Comparison of ENCODE assay signal across 8 cellular contexts in genomic region chr5:135833961-135834638, GRCh38. TPM values are rescaled to one million over a fixed set of nuclear protein-coding genes. Genes with fewer than 3 reads are reported as not detected.
DNase-seq lines count a peak whose midpoint lies in the region; ATAC-seq, FAIRE-seq and TF ChIP-seq lines count a peak whose summit lies in the region.

No MANE protein-coding gene starts in this region.

- TF ChIP-seq EP300 in A549 (IDR thresholded peaks at IDR 0.05), result no peak

- intact Hi-C loops in endothelial cell of umbilical vein (cut with micrococcal nuclease), result no loop called here
- intact Hi-C loops in activated CD4-positive, alpha-beta memory T cell treated with anti-CD3 and anti-CD28 coated beads for 36 hours (cut with micrococcal nuclease), result loop anchor here (10.0 kb wide), 1 partner anchor 369 kb away; no protein-coding TSS in a partner anchor

- H3K36me3 Mint-ChIP-seq in activated CD4-positive, alpha-beta memory T cell treated with anti-CD3 and anti-CD28 coated beads for 36 hours, result no peaks in the 10 kb centered on the region

- TF ChIP-seq POLR2A in A549 (IDR thresholded peaks at IDR 0.05; ENCODE audit: low read length), result no peak
- no peak for TF ChIP-seq POLR2A in endothelial cell of umbilical vein (IDR thresholded peaks at IDR 0.05; ENCODE audit: low read depth, low read length)

- H3K79me1 ChIP-seq in neuronal stem cell (ENCODE audit: low read depth, low read length), result no peaks in the 10 kb centered on the region

- H3K36me3 ChIP-seq in endothelial cell of umbilical vein (ENCODE audit: control insufficient read depth in 2 of 2, extremely low read depth in 1 of 2, insufficient read depth in 2 of 2, low read length in 2 of 2), result no peaks in the 10 kb centered on the region
- no peaks in the 10 kb centered on the region for H3K36me3 ChIP-seq in neuronal stem cell (replicated peaks in 1 of 2; ENCODE audit: control insufficient read depth in 2 of 2, insufficient read depth in 2 of 2, low read length in 2 of 2)

- H2AFZ ChIP-seq in endothelial cell of umbilical vein (ENCODE audit: low read depth, low read length) (no peak overlapping the region), neuronal stem cell (ENCODE audit: low read length) (peak overlapping the region; percentile 90)

- peaks cover 45% of the 10 kb centered on the region for H3K27me3 Mint-ChIP-seq in activated CD4-positive, alpha-beta memory T cell treated with anti-CD3 and anti-CD28 coated beads for 36 hours

- dilution Hi-C loops in endothelial cell of umbilical vein (cut with MboI; ENCODE audit: extremely low pct_ligation_motif_present, low sequenced_read_pairs), result loop anchor here (25.0 kb wide), 2 partner anchors 97 to 247 kb away; partner anchors contain the start of gene CXCL14

- H3K4me2 ChIP-seq in A549, result peak overlapping the region; percentile 86
- H3K4me2 ChIP-seq in endothelial cell of umbilical vein (ENCODE audit: insufficient read depth, low read length), result no peak overlapping the region
- H3K4me2 ChIP-seq in neuronal stem cell (ENCODE audit: insufficient read depth, low read length, poor library complexity, severe bottlenecking), result peak overlapping the region; percentile 95

- no peaks in the 10 kb centered on the region for H4K20me1 ChIP-seq in endothelial cell of umbilical vein (replicated peaks; ENCODE audit: control insufficient read depth, extremely low read depth, insufficient read depth, low read length)

- H2BK12ac ChIP-seq in neuronal stem cell (ENCODE audit: low read length), result no peak overlapping the region

- H4K91ac ChIP-seq in neuronal stem cell (ENCODE audit: low read depth, low read length, poor library complexity), result no peak overlapping the region

- peaks cover 7% of the 10 kb centered on the region for H3K9me3 Mint-ChIP-seq in activated CD4-positive, alpha-beta memory T cell treated with anti-CD3 and anti-CD28 coated beads for 36 hours

- CTCF ChIA-PET in A549 (lab: Yijun Ruan, JAX) (interaction anchor here (0.6 to 8.6 kb wide), 22 partner anchors 12 to 405 kb away, joined by 3 to 105 read pairs (median 4); no protein-coding TSS in a partner anchor), endothelial cell of umbilical vein (lab: Charles Lee) (interaction anchor here (1.0 to 2.2 kb wide), 3 partner anchors 10 to 368 kb away, joined by 3 to 10 read pairs (median 3); no protein-coding TSS in a partner anchor)
- CTCF ChIA-PET in activated CD4-positive, alpha-beta memory T cell treated with anti-CD3 and anti-CD28 coated beads for 36 hours (lab: Charles Lee), result no interaction called here

- H3K18ac ChIP-seq in neuronal stem cell (ENCODE audit: low read length), result no peak overlapping the region

- H3K4me3 ChIP-seq in A549 (peak overlapping the region; percentile 47), endothelial cell of umbilical vein (replicated peaks in 1 of 3; ENCODE audit: insufficient read depth in 1 of 3, low read depth in 1 of 3, low read length in 3 of 3) (no peak overlapping the region), neuronal stem cell (ENCODE audit: low read length in 2 of 2) (no peak overlapping the region)

- no peak overlapping the region for H3K4ac ChIP-seq in neuronal stem cell (ENCODE audit: low read length)

- H3K9ac ChIP-seq in endothelial cell of umbilical vein (replicated peaks; ENCODE audit: extremely low read depth, insufficient read depth, low read length) (no peak overlapping the region), neuronal stem cell (ENCODE audit: low read depth, low read length, poor library complexity) (no peak overlapping the region)

- H3K4me1 Mint-ChIP-seq in activated CD4-positive, alpha-beta memory T cell treated with anti-CD3 and anti-CD28 coated beads for 36 hours (ENCODE audit: low read depth), result peaks cover 6% of the 10 kb centered on the region

- H3K9me1 ChIP-seq in endothelial cell of umbilical vein (replicated peaks; ENCODE audit: control insufficient read depth, extremely low read depth, insufficient read depth, low read length), result no peaks in the 10 kb centered on the region

- no peak overlapping the region for H3K4me3 Mint-ChIP-seq in activated CD4-positive, alpha-beta memory T cell treated with anti-CD3 and anti-CD28 coated beads for 36 hours

- H3K14ac ChIP-seq in neuronal stem cell (ENCODE audit: low read length), result no peak overlapping the region

- ATAC-seq in A549 (peak; percentile 46 to 96), GM19438 (IDR thresholded peaks at IDR 0.05; ENCODE audit: low read depth, unreplicated experiment) (peak; percentile 12), HG03565 (IDR thresholded peaks at IDR 0.05; ENCODE audit: unreplicated experiment) (peak; percentile 90)

- no peak overlapping the region for H3K27ac ChIP-seq in A549
- no peak overlapping the region for H3K27ac ChIP-seq in endothelial cell of umbilical vein (ENCODE audit: insufficient read depth, low read depth, low read length)
- H3K27ac ChIP-seq in neuronal stem cell (replicated peaks; ENCODE audit: low read length), result no peak overlapping the region

- TF ChIP-seq CTCF in A549 (IDR thresholded peaks at IDR 0.05), result no peak
- peak in 1 of 2 donors; percentile 73 for TF ChIP-seq CTCF in endothelial cell of umbilical vein (IDR thresholded peaks at IDR 0.05; ENCODE audit: extremely low read depth in 1 of 2, insufficient read depth in 1 of 2, low read depth in 1 of 2, low read length in 2 of 2)
- TF ChIP-seq CTCF in GM13976 (IDR thresholded peaks at IDR 0.05; ENCODE audit: borderline replicate concordance, control extremely low read depth, extremely low read depth, insufficient read depth, missing control alignments), result no peak

- H3K27me3 ChIP-seq in endothelial cell of umbilical vein (ENCODE audit: control insufficient read depth in 2 of 2, insufficient read depth in 2 of 2, low read length in 2 of 2) (peaks cover 12 to 22% of the 10 kb centered on the region in 2 experiments), neuronal stem cell (ENCODE audit: control insufficient read depth in 3 of 3, insufficient read depth in 3 of 3, low read depth in 1 of 3, low read length in 3 of 3) (peaks cover 0 to 65% (median 26%) of the 10 kb centered on the region in 3 experiments)

- H2AK5ac ChIP-seq in neuronal stem cell (ENCODE audit: low read depth, low read length), result peak overlapping the region; percentile 20

- TF ChIP-seq RAD21 in A549 (conservative IDR thresholded peaks at IDR 0.05 in 1 of 2, IDR thresholded peaks at IDR 0.05 in 1 of 2), result no peak; a peak in 1 of 5 replicates

- 18% methylated on average over 15 of the region's 16 CpGs for WGBS in A549 (ENCODE audit: missing lambda C conversion rate)
- no CpG with 5 or more reads among the region's 16 CpGs for WGBS in neuronal stem cell (ENCODE audit: extremely low coverage in 2 of 2, insufficient read length in 2 of 2, insufficient replicate concordance in 1 of 2), 2 donors

- H3K27ac Mint-ChIP-seq in activated CD4-positive, alpha-beta memory T cell treated with anti-CD3 and anti-CD28 coated beads for 36 hours, result no peak overlapping the region

- no peak overlapping the region for H2BK15ac ChIP-seq in neuronal stem cell (ENCODE audit: low read length)

- FAIRE-seq in A549 (lab: Jason Lieb, UNC) (peak; percentile 88), endothelial cell of umbilical vein (lab: Jason Lieb, UNC) (peak; percentile 37)

- H3K4me1 ChIP-seq in A549 (0 out of 3 replicates have a peak, but pooled peaks cover 6% of the 10 kb centered on the region), endothelial cell of umbilical vein (ENCODE audit: control insufficient read depth, extremely low read depth, insufficient read depth, low read length) (no peaks in the 10 kb centered on the region), neuronal stem cell (ENCODE audit: control insufficient read depth in 2 of 2, insufficient read depth in 1 of 2, low read depth in 1 of 2, low read length in 2 of 2) (peaks cover 0 to 2% of the 10 kb centered on the region in 2 donors)

- H4K8ac ChIP-seq in neuronal stem cell (ENCODE audit: low read depth, low read length), result no peak overlapping the region

- H2BK120ac ChIP-seq in neuronal stem cell (ENCODE audit: low read depth, low read length), result no peak overlapping the region

- peaks cover 9% of the 10 kb centered on the region for H3K9me3 ChIP-seq in A549
- H3K9me3 ChIP-seq in endothelial cell of umbilical vein (replicated peaks; ENCODE audit: control insufficient read depth, insufficient read depth, low read length), result no peaks in the 10 kb centered on the region
- H3K9me3 ChIP-seq in neuronal stem cell (replicated peaks in 1 of 2; ENCODE audit: control insufficient read depth in 2 of 2, insufficient read depth in 1 of 2, low read depth in 1 of 2, low read length in 2 of 2), result no peaks in the 10 kb centered on the region

- no peak overlapping the region for H2BK5ac ChIP-seq in neuronal stem cell (ENCODE audit: low read length)

- BruUV-seq in endothelial cell of umbilical vein (replicated peaks; lab: Mats Ljungman, UMichigan), result no TSS peak

- DNase-seq in A549 (ENCODE audit: low read depth in 1 of 2, low spot score in 1 of 2) (no peak), endothelial cell of umbilical vein (ENCODE audit: low read depth, low spot score) (no peak), neuronal stem cell (ENCODE audit: low spot score) (no peak), cerebellar cortex (ENCODE audit: low spot score) (no peak), GM13976 (ENCODE audit: low spot score) (no peak)
- no peak for DNase-seq in activated CD4-positive, alpha-beta memory T cell treated with anti-CD3 and anti-CD28 coated beads for 36 hours

- in situ Hi-C loops in GM13976 (cut with MboI; ENCODE audit: low sequenced_read_pairs, unreplicated experiment), result loop anchor here (10.0 to 25.0 kb wide), 2 partner anchors 269 to 372 kb away; partner anchors contain the start of gene TIFAB

- peak overlapping the region; percentile 61 for H3K23ac ChIP-seq in neuronal stem cell (ENCODE audit: low read depth, low read length, poor library complexity)

- no peaks in the 10 kb centered on the region for H3K79me2 ChIP-seq in endothelial cell of umbilical vein (ENCODE audit: control insufficient read depth, insufficient read depth, low read length)

- POLR2A ChIA-PET in A549 (lab: Yijun Ruan, JAX) (no interaction called here), endothelial cell of umbilical vein (lab: Charles Lee) (no interaction called here)
- POLR2A ChIA-PET in activated CD4-positive, alpha-beta memory T cell treated with anti-CD3 and anti-CD28 coated beads for 36 hours (lab: Charles Lee), result no interaction called here

RNA-seq across cellular contexts. Expression of gene SLC25A48, which starts 0.4 kb away (rescaled TPM):
- polyA plus RNA-seq in A549 (2011; rRNA removed), result not detected in 2 replicates
- polyA plus RNA-seq in A549 (2012; cell fraction: cytosol; rRNA removed), result 0.07 and 0.12 TPM in 2 replicates
- polyA plus RNA-seq in A549 (2012; cell fraction: nucleus; rRNA removed), result 0.07 TPM in 1 of 2 replicates, not detected in the other
- 0.18 to 0.30 TPM (median 0.29 TPM) in 3 replicates for polyA plus RNA-seq in A549 (2017; fragmentation: RNase III; extraction: RNeasy Plus Mini Kit Qiagen cat#74134 plus additional on column Dnase treatment)
- polyA minus RNA-seq in A549 (2011; rRNA and poly(A)+ RNA removed), result not detected in 2 replicates
- not detected in 2 replicates for total RNA-seq in endothelial cell of umbilical vein
- not detected in 2 replicates for polyA plus RNA-seq in endothelial cell of umbilical vein
- polyA plus RNA-seq in endothelial cell of umbilical vein (2011; cell fraction: cytosol; rRNA removed), result not detected in 2 replicates
- not detected in 2 replicates for polyA plus RNA-seq in endothelial cell of umbilical vein (2011; cell fraction: nucleus; rRNA removed)
- polyA plus RNA-seq in endothelial cell of umbilical vein (2012), result not detected in 2 replicates
- not detected in 2 replicates for polyA minus RNA-seq in endothelial cell of umbilical vein
- not detected for polyA minus RNA-seq in endothelial cell of umbilical vein (2011; cell fraction: cytosol; rRNA and poly(A)+ RNA removed)
- not detected in 2 replicates for polyA minus RNA-seq in endothelial cell of umbilical vein (2011; cell fraction: nucleus; rRNA and poly(A)+ RNA removed)
- 0.03 TPM for polyA plus RNA-seq in neuronal stem cell (2013, experiment 1 of 2)
- polyA plus RNA-seq in neuronal stem cell (2013, experiment 2 of 2), result 0.07 TPM
- not detected for total RNA-seq in activated CD4-positive, alpha-beta memory T cell treated with anti-CD3 and anti-CD28 coated beads for 36 hours

Comparison
In these comparisons a context has a peak if more than half of its experiments do, and no peak if none do; other contexts are left out.
1. ATAC-seq: peak in every context shown above with its lines; median percentile 90 in HG03565; 71 in A549; 12 in GM19438.